In the genomic region with DNA sequence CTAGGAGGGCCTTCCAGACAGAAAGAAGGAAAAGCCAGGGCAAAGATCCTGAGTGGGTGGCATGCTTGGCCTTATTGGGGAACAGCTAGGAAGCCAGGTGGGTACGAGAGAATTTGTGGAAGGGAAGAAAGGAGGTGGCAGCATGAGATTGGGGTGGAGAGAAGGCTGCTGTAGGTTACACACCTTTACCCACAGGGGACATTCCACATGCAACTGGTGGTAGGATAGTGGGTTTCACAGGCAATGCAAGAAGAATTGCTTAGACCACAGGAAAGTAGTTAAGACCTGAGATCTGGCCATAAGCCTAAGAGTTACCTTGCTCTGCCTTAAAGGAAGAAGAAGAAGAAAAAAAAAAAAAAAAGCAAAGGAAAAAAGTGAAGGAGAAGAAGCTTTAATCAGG, we compare ENCODE assay signal across 1 cellular context.
TF ChIP-seq lines count a peak whose summit lies in the region.

No MANE protein-coding gene starts in this region.

TF ChIP-seq in IMR-90, 13 proteins besides CTCF, POLR2A, EP300 and RAD21 (continued from another document):
- TF ChIP-seq NFE2L2 (IDR thresholded peaks at IDR 0.05; ENCODE audit: low read depth, low read length) (no peak), CEBPB (IDR thresholded peaks at IDR 0.05; ENCODE audit: low read depth, low read length) (no peak), MAZ (IDR thresholded peaks at IDR 0.05; ENCODE audit: borderline replicate concordance, low read depth, low read length) (no peak), FOS (IDR thresholded peaks at IDR 0.05; ENCODE audit: low read depth, low read length) (no peak), CHD1 (IDR thresholded peaks at IDR 0.05; ENCODE audit: low read depth, low read length) (no peak), MAFK (IDR thresholded peaks at IDR 0.05; ENCODE audit: low read depth, low read length) (no peak), MXI1 (IDR thresholded peaks at IDR 0.05; ENCODE audit: borderline replicate concordance, low read depth, low read length) (no peak), ELK1 (IDR thresholded peaks at IDR 0.05; ENCODE audit: borderline replicate concordance, low read depth, low read length) (no peak), SMC3 (IDR thresholded peaks at IDR 0.05; ENCODE audit: low read depth, low read length) (no peak), RCOR1 (IDR thresholded peaks at IDR 0.05; ENCODE audit: insufficient replicate concordance, low read length) (no peak), RFX5 (IDR thresholded peaks at IDR 0.05; ENCODE audit: low read depth, low read length) (no peak)
- TF ChIP-seq, protein P1, sequence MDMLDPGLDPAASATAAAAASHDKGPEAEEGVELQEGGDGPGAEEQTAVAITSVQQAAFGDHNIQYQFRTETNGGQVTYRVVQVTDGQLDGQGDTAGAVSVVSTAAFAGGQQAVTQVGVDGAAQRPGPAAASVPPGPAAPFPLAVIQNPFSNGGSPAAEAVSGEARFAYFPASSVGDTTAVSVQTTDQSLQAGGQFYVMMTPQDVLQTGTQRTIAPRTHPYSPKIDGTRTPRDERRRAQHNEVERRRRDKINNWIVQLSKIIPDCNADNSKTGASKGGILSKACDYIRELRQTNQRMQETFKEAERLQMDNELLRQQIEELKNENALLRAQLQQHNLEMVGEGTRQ (IDR thresholded peaks at IDR 0.05; ENCODE audit: low read depth, low read length) = no peak
